ENCODE assay signal across 21 cellular contexts in genomic region chr6:149428606-149429005, GRCh38.
"Had no signal": no experiment of that assay in that cellular context is flagged by ENCODE, and none has a peak within 500 bp of the region (broad histone marks: within the 10 kb centered on the region; RNA-seq: fewer than 3 reads in every experiment).

No MANE protein-coding gene starts in this region.

- H3K36me3 ChIP-seq: gastrocnemius medialis, heart right ventricle, ovary, suprapubic skin, thyroid gland, uterus had no signal

- ATAC-seq: esophagus mucosa; gastrocnemius medialis; heart right ventricle; left lobe of liver; mucosa of descending colon; naive thymus-derived CD8-positive, alpha-beta T cell; right cardiac atrium; stimulated activated naive CD8-positive, alpha-beta T cell treated with anti-CD3 and anti-CD28 coated beads, Interleukin-15, Interleukin-2, amounts not matched to agents 100 U/mL and 50 U/mL, for 24 hours had no signal

- H3K36me3 Mint-ChIP-seq: naive thymus-derived CD8-positive, alpha-beta T cell; type B pancreatic cell had no signal

- H3K9me3 ChIP-seq: gastrocnemius medialis, heart right ventricle, mucosa of descending colon, ovary, suprapubic skin, thyroid gland, uterus had no signal

- H3K4me3 Mint-ChIP-seq: naive thymus-derived CD8-positive, alpha-beta T cell; type B pancreatic cell had no signal

- H3K4me1 ChIP-seq: uterus had no signal

- H3K9me3 Mint-ChIP-seq: naive thymus-derived CD8-positive, alpha-beta T cell; type B pancreatic cell had no signal

- H3K27me3 ChIP-seq: gastrocnemius medialis, ovary, suprapubic skin, thyroid gland, uterus had no signal

- H3K4me3 ChIP-seq: gastrocnemius medialis, heart right ventricle, mucosa of descending colon, ovary, suprapubic skin, thyroid gland, uterus had no signal

- DNase-seq: cortex of kidney; effector memory CD4-positive, alpha-beta T cell; gastrocnemius medialis; heart right ventricle; hypothalamus; mammary epithelial cell; mucosa of descending colon; naive thymus-derived CD8-positive, alpha-beta T cell; nucleus accumbens; ovary; right cardiac atrium; small intestine; stimulated activated CD4-positive, alpha-beta T cell treated with anti-CD3 and anti-CD28 coated beads, Interleukin-12 subunit alpha, Interleukin-12 subunit beta, amount 100 ng/mL, for 4 hours; stimulated activated naive CD8-positive, alpha-beta T cell treated with anti-CD3 and anti-CD28 coated beads, Interleukin-15, Interleukin-2, amounts not matched to agents 100 U/mL and 50 U/mL, for 24 hours; thyroid gland; uterus had no signal

- H3K27ac ChIP-seq: gastrocnemius medialis, heart right ventricle, ovary, suprapubic skin, thyroid gland, uterus had no signal

- H3K27ac Mint-ChIP-seq: progenitor cell of endocrine pancreas had no signal
